In genomic region chr3:62374375-62374876, GRCh38 we compare ENCODE assay signal across 12 cellular contexts. TPM values are rescaled to one million over a fixed set of nuclear protein-coding genes. Genes with fewer than 3 reads are reported as not detected.
DNase-seq lines count a peak whose midpoint lies in the region; ATAC-seq, FAIRE-seq and TF ChIP-seq lines count a peak whose summit lies in the region.
"Had no signal": no experiment of that assay in that cellular context is flagged by ENCODE, and none has a peak within 500 bp of the region (broad histone marks: within the 10 kb centered on the region; RNA-seq: fewer than 3 reads in every experiment).

No MANE protein-coding gene starts in this region.

- intact Hi-C loops in endothelial cell of umbilical vein (cut with micrococcal nuclease): no loop called here
- intact Hi-C loops in naive thymus-derived CD4-positive, alpha-beta T cell (cut with micrococcal nuclease): loop anchor here in 1 of 2 donors (5.0 kb wide), 1 partner anchor 503 kb away; the partner anchor contains the start of gene CADPS

- peak; percentile 50 for DNase-seq in AG08396 (ENCODE audit: low spot score)
- no peak for DNase-seq in endothelial cell of umbilical vein (ENCODE audit: low read depth, low spot score)
- no peak for DNase-seq in naive thymus-derived CD4-positive, alpha-beta T cell
- DNase-seq in CD1c-positive myeloid dendritic cell (ENCODE audit: extremely low spot score): no peak
- DNase-seq: NCI-H2081 treated with DMSO at 0.1 percent for 48 hours, SHP77 had no signal

- ATAC-seq in naive thymus-derived CD4-positive, alpha-beta T cell: no peak
- ATAC-seq in HG02642 (IDR thresholded peaks at IDR 0.05; ENCODE audit: poor library complexity, unreplicated experiment) (no peak), HG03342 (IDR thresholded peaks at IDR 0.05; ENCODE audit: unreplicated experiment) (no peak), HG03135 (IDR thresholded peaks at IDR 0.05; ENCODE audit: unreplicated experiment) (no peak)

- peak overlapping the region; percentile 14; the same call in 1 of the 2 replicates for H3K4me3 ChIP-seq in HUES48 (ENCODE audit: low read depth, low read length)
- peak overlapping the region in 2 of 3 experiments; percentile 10 to 32 for H3K4me3 ChIP-seq in endothelial cell of umbilical vein (replicated peaks in 1 of 3; ENCODE audit: insufficient read depth in 1 of 3, low read depth in 1 of 3, low read length in 3 of 3)
- H3K4me3 ChIP-seq in naive thymus-derived CD4-positive, alpha-beta T cell (ENCODE audit: low read length): no peak overlapping the region

- CTCF ChIA-PET in endothelial cell of umbilical vein (lab: Charles Lee): interaction anchor here (1.0 kb wide), 1 partner anchor 11 kb away, joined by 3 read pairs; no protein-coding TSS in a partner anchor
- CTCF ChIA-PET in naive thymus-derived CD4-positive, alpha-beta T cell (lab: Charles Lee): no interaction called here

- H3K9me3 ChIP-seq in HUES48 (ENCODE audit: control insufficient read depth, insufficient read depth, low read length): no peaks in the 10 kb centered on the region
- no peaks in the 10 kb centered on the region for H3K9me3 ChIP-seq in endothelial cell of umbilical vein (replicated peaks; ENCODE audit: control insufficient read depth, insufficient read depth, low read length)
- no peaks in the 10 kb centered on the region for H3K9me3 ChIP-seq in naive thymus-derived CD4-positive, alpha-beta T cell (ENCODE audit: control insufficient read depth in 2 of 3, low read length in 3 of 3)

- peaks cover 0 to 8% (median 4%) of the 10 kb centered on the region in 5 donors for H3K36me3 Mint-ChIP-seq in naive thymus-derived CD4-positive, alpha-beta T cell

- BruUV-seq in endothelial cell of umbilical vein (replicated peaks; lab: Mats Ljungman, UMichigan): no TSS peak

- H3K27ac Mint-ChIP-seq in naive thymus-derived CD4-positive, alpha-beta T cell: peak overlapping the region in 1 of 9 donors; percentile 52

- no peaks in the 10 kb centered on the region for H4K20me1 ChIP-seq in endothelial cell of umbilical vein (replicated peaks; ENCODE audit: control insufficient read depth, extremely low read depth, insufficient read depth, low read length)

- dilution Hi-C loops in endothelial cell of umbilical vein (cut with MboI; ENCODE audit: extremely low pct_ligation_motif_present, low sequenced_read_pairs): no loop called here

- H3K79me2 ChIP-seq in endothelial cell of umbilical vein (ENCODE audit: control insufficient read depth, insufficient read depth, low read length): no peaks in the 10 kb centered on the region

- H3K4me3 Mint-ChIP-seq in naive thymus-derived CD4-positive, alpha-beta T cell: peak overlapping the region in 7 of 10 donors; percentile 9 to 49 (median 32)

- peak overlapping the region; percentile 55 for H3K4me2 ChIP-seq in endothelial cell of umbilical vein (ENCODE audit: insufficient read depth, low read length)

- no peak for FAIRE-seq in endothelial cell of umbilical vein (lab: Jason Lieb, UNC)

- TF ChIP-seq POLR2A in endothelial cell of umbilical vein (IDR thresholded peaks at IDR 0.05; ENCODE audit: low read depth, low read length): no peak

- peaks cover 0 to 7% (median 1%) of the 10 kb centered on the region in 11 donors for H3K9me3 Mint-ChIP-seq in naive thymus-derived CD4-positive, alpha-beta T cell

- peaks cover 0 to 19% (median 8%) of the 10 kb centered on the region in 7 donors for H3K4me1 Mint-ChIP-seq in naive thymus-derived CD4-positive, alpha-beta T cell

- H3K27me3 ChIP-seq in HUES48 (ENCODE audit: control insufficient read depth, insufficient read depth, low read length) (peaks cover 100% of the 10 kb centered on the region), endothelial cell of umbilical vein (ENCODE audit: control insufficient read depth in 2 of 2, insufficient read depth in 2 of 2, low read length in 2 of 2) (peaks cover 90 to 98% of the 10 kb centered on the region in 2 experiments)
- peaks cover 0 to 9% of the 10 kb centered on the region in 2 donors for H3K27me3 ChIP-seq in naive thymus-derived CD4-positive, alpha-beta T cell (ENCODE audit: control insufficient read depth in 2 of 2, insufficient read depth in 2 of 2, low read length in 2 of 2)

- POLR2A ChIA-PET in endothelial cell of umbilical vein (lab: Charles Lee): no interaction called here
- POLR2A ChIA-PET in naive thymus-derived CD4-positive, alpha-beta T cell (lab: Charles Lee): no interaction called here

- H3K36me3 ChIP-seq in HUES48 (ENCODE audit: control insufficient read depth, insufficient read depth, low read length) (no peaks in the 10 kb centered on the region), endothelial cell of umbilical vein (ENCODE audit: control insufficient read depth in 2 of 2, extremely low read depth in 1 of 2, insufficient read depth in 2 of 2, low read length in 2 of 2) (no peaks in the 10 kb centered on the region)
- no peaks in the 10 kb centered on the region for H3K36me3 ChIP-seq in naive thymus-derived CD4-positive, alpha-beta T cell (ENCODE audit: control insufficient read depth in 2 of 3, insufficient read depth in 3 of 3, low read length in 3 of 3)

- no peak overlapping the region for H3K27ac ChIP-seq in HUES48 (ENCODE audit: low read depth, low read length)
- H3K27ac ChIP-seq in endothelial cell of umbilical vein (ENCODE audit: insufficient read depth, low read depth, low read length): no peak overlapping the region
- H3K27ac ChIP-seq in naive thymus-derived CD4-positive, alpha-beta T cell (ENCODE audit: low read depth, low read length): no peak overlapping the region

- peaks cover 70% of the 10 kb centered on the region for H3K4me1 ChIP-seq in HUES48 (ENCODE audit: control insufficient read depth, insufficient read depth, low read length)
- no peaks in the 10 kb centered on the region for H3K4me1 ChIP-seq in endothelial cell of umbilical vein (ENCODE audit: control insufficient read depth, extremely low read depth, insufficient read depth, low read length)
- H3K4me1 ChIP-seq in naive thymus-derived CD4-positive, alpha-beta T cell (ENCODE audit: control insufficient read depth in 2 of 2, insufficient read depth in 2 of 2, low read length in 2 of 2): no peaks in the 10 kb centered on the region

- no peaks in the 10 kb centered on the region for H3K9me1 ChIP-seq in endothelial cell of umbilical vein (replicated peaks; ENCODE audit: control insufficient read depth, extremely low read depth, insufficient read depth, low read length)

- H3K9ac ChIP-seq in HUES48 (ENCODE audit: low read depth, low read length) (no peak overlapping the region), endothelial cell of umbilical vein (replicated peaks; ENCODE audit: extremely low read depth, insufficient read depth, low read length) (no peak overlapping the region)

- TF ChIP-seq CTCF in endothelial cell of umbilical vein (IDR thresholded peaks at IDR 0.05; ENCODE audit: extremely low read depth in 1 of 2, insufficient read depth in 1 of 2, low read depth in 1 of 2, low read length in 2 of 2): no peak

- no peak overlapping the region for H2AFZ ChIP-seq in endothelial cell of umbilical vein (ENCODE audit: low read depth, low read length)

- H3K27me3 Mint-ChIP-seq in naive thymus-derived CD4-positive, alpha-beta T cell: peaks cover 61 to 93% (median 75%) of the 10 kb centered on the region in 5 donors

TF ChIP-seq in endothelial cell of umbilical vein, 7 proteins besides CTCF, POLR2A, EP300 and RAD21:
- TF ChIP-seq MAX (IDR thresholded peaks at IDR 0.05; ENCODE audit: insufficient read depth, insufficient read length): no peak
- TF ChIP-seq GATA2 (IDR thresholded peaks at IDR 0.05; ENCODE audit: insufficient read depth, insufficient read length, low read depth, low read length): no peak
- TF ChIP-seq POLR2AphosphoS5 (IDR thresholded peaks at IDR 0.05; ENCODE audit: insufficient read depth, low read depth, low read length): no peak
- no peak for TF ChIP-seq JUN (IDR thresholded peaks at IDR 0.05; ENCODE audit: borderline replicate concordance, insufficient read depth, insufficient read length, low read depth)
- peak; percentile 37 for TF ChIP-seq EZH2 (IDR thresholded peaks at IDR 0.05; ENCODE audit: borderline replicate concordance, low read depth, low read length, severe bottlenecking)

RNA-seq across cellular contexts. Expression of gene FEZF2, which starts 1.1 kb away (rescaled TPM):
- total RNA-seq in endothelial cell of umbilical vein: not detected in 2 replicates
- polyA plus RNA-seq in endothelial cell of umbilical vein: not detected in 2 replicates
- not detected in 2 replicates for polyA plus RNA-seq in endothelial cell of umbilical vein (2011; cell fraction: cytosol; rRNA removed)
- polyA plus RNA-seq in endothelial cell of umbilical vein (2011; cell fraction: nucleus; rRNA removed): not detected in 2 replicates
- polyA plus RNA-seq in endothelial cell of umbilical vein (2012): not detected in 2 replicates
- not detected in 2 replicates for polyA minus RNA-seq in endothelial cell of umbilical vein
- not detected for polyA minus RNA-seq in endothelial cell of umbilical vein (2011; cell fraction: cytosol; rRNA and poly(A)+ RNA removed)
- not detected in 2 replicates for polyA minus RNA-seq in endothelial cell of umbilical vein (2011; cell fraction: nucleus; rRNA and poly(A)+ RNA removed)
- not detected for total RNA-seq in naive thymus-derived CD4-positive, alpha-beta T cell
- polyA plus RNA-seq in naive thymus-derived CD4-positive, alpha-beta T cell: not detected
- total RNA-seq: HT-29, omental fat pad had no signal
